1 cellular context compared by ENCODE assay signal in the genomic region with DNA sequence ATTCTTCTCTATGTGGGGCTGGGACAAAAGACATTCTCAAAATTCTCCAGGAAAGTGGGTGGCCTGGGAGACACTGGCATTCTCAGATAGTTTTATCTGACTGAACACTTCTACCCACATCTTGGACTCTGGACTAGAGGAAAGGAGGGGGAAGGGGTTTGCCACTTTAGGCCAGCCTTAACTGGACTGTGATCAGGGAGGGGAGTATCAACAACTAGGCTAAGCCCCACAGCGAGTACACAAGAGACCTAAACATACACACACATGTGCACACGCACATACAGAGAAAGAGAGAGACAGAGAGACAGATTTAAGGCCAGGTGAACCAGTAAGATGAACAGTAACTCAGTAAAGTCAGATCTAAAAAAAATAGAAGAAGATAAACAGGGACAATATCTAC.
TF ChIP-seq lines count a peak whose summit lies in the region.

No MANE protein-coding gene starts in this region.

TF ChIP-seq in HepG2, 621 proteins besides CTCF, POLR2A, EP300 and RAD21 (continues in another document):
- TF ChIP-seq RXRB (CRISPR knock-in tag; IDR thresholded peaks at IDR 0.05; ENCODE audit: borderline replicate concordance) (peak; percentile 24; the same call in 1 of the 2 replicates), HOXA3 (CRISPR knock-in tag; IDR thresholded peaks at IDR 0.05) (peak; percentile 23; the same call in 1 of the 2 replicates), ZNF451 (CRISPR knock-in tag; IDR thresholded peaks at IDR 0.05) (no peak), THAP11 (CRISPR knock-in tag; IDR thresholded peaks at IDR 0.05) (peak; percentile 35; the same call in 1 of the 2 replicates), ZNF160 (CRISPR knock-in tag; IDR thresholded peaks at IDR 0.05) (no peak), ZNF883 (CRISPR knock-in tag; IDR thresholded peaks at IDR 0.05; ENCODE audit: not compliant biosample characterization) (no peak), ZBTB7B (CRISPR knock-in tag; IDR thresholded peaks at IDR 0.05) (peak; percentile 47; the same call in 1 of the 2 replicates), MED1 (CRISPR knock-in tag; IDR thresholded peaks at IDR 0.05) (0 out of 2 replicates have a peak, but pooled peaks have one; percentile 8), FOXK1 (CRISPR knock-in tag; IDR thresholded peaks at IDR 0.05; ENCODE audit: borderline replicate concordance, low read depth) (peak; percentile 55; the same call in 1 of the 2 replicates), ZNF605 (CRISPR knock-in tag; IDR thresholded peaks at IDR 0.05) (no peak), ZNF34 (CRISPR knock-in tag; IDR thresholded peaks at IDR 0.05; ENCODE audit: borderline replicate concordance) (no peak), PHF21A (CRISPR knock-in tag; IDR thresholded peaks at IDR 0.05) (no peak), MAFK (conservative IDR thresholded peaks at IDR 0.05 in 1 of 2, IDR thresholded peaks at IDR 0.05 in 1 of 2; ENCODE audit: low read length in 2 of 2) (peak in 1 of 2 experiments; percentile 67; a peak in 1 of 4 replicates), ZNF224 (CRISPR knock-in tag; IDR thresholded peaks at IDR 0.05) (no peak), ATRX (CRISPR knock-in tag; IDR thresholded peaks at IDR 0.05; ENCODE audit: borderline replicate concordance) (no peak), ZMYM4 (CRISPR knock-in tag; IDR thresholded peaks at IDR 0.05) (peak; percentile 18; the same call in 1 of the 2 replicates), SAFB2 (CRISPR knock-in tag; IDR thresholded peaks at IDR 0.05; ENCODE audit: borderline replicate concordance, low read depth) (no peak), ARNTL (CRISPR knock-in tag; IDR thresholded peaks at IDR 0.05) (0 out of 2 replicates have a peak, but pooled peaks have one; percentile 24), CHD2 (IDR thresholded peaks at IDR 0.05; ENCODE audit: low read depth, low read length) (no peak), FOXA3 (CRISPR knock-in tag; IDR thresholded peaks at IDR 0.05) (peak; percentile 65), ZNF878 (CRISPR knock-in tag; IDR thresholded peaks at IDR 0.05) (0 out of 2 replicates have a peak, but pooled peaks have one; percentile 37), FOXA1 (IDR thresholded peaks at IDR 0.05) (no peak), FOXA1 (CRISPR knock-in tag; IDR thresholded peaks at IDR 0.05) (peak; percentile 67), FOXP1 (IDR thresholded peaks at IDR 0.05) (0 out of 2 replicates have a peak, but pooled peaks have one; percentile 8), FOXP1 (CRISPR knock-in tag; IDR thresholded peaks at IDR 0.05) (peak; percentile 65), PITX1 (CRISPR knock-in tag; IDR thresholded peaks at IDR 0.05) (peak; percentile 48; the same call in 1 of the 2 replicates), ZNF234 (CRISPR knock-in tag; conservative IDR thresholded peaks at IDR 0.05) (no peak)
- TF ChIP-seq, protein P1, sequence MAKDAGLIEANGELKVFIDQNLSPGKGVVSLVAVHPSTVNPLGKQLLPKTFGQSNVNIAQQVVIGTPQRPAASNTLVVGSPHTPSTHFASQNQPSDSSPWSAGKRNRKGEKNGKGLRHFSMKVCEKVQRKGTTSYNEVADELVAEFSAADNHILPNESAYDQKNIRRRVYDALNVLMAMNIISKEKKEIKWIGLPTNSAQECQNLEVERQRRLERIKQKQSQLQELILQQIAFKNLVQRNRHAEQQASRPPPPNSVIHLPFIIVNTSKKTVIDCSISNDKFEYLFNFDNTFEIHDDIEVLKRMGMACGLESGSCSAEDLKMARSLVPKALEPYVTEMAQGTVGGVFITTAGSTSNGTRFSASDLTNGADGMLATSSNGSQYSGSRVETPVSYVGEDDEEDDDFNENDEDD (CRISPR knock-in tag; IDR thresholded peaks at IDR 0.05; ENCODE audit: borderline replicate concordance) = no peak
- TF ChIP-seq, protein P2, sequence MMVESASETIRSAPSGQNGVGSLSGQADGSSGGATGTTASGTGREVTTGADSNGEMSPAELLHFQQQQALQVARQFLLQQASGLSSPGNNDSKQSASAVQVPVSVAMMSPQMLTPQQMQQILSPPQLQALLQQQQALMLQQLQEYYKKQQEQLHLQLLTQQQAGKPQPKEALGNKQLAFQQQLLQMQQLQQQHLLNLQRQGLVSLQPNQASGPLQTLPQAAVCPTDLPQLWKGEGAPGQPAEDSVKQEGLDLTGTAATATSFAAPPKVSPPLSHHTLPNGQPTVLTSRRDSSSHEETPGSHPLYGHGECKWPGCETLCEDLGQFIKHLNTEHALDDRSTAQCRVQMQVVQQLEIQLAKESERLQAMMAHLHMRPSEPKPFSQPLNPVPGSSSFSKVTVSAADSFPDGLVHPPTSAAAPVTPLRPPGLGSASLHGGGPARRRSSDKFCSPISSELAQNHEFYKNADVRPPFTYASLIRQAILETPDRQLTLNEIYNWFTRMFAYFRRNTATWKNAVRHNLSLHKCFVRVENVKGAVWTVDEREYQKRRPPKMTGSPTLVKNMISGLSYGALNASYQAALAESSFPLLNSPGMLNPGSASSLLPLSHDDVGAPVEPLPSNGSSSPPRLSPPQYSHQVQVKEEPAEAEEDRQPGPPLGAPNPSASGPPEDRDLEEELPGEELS (CRISPR knock-in tag; IDR thresholded peaks at IDR 0.05) = peak; percentile 49; the same call in 1 of the 2 replicates
- TF ChIP-seq, protein P3, sequence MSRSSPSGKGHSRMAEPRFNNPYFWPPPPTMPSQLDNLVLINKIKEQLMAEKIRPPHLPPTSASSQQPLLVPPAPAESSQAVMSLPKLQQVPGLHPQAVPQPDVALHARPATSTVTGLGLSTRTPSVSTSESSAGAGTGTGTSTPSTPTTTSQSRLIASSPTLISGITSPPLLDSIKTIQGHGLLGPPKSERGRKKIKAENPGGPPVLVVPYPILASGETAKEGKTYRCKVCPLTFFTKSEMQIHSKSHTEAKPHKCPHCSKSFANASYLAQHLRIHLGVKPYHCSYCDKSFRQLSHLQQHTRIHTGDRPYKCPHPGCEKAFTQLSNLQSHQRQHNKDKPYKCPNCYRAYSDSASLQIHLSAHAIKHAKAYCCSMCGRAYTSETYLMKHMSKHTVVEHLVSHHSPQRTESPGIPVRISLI (CRISPR knock-in tag; IDR thresholded peaks at IDR 0.05; ENCODE audit: borderline replicate concordance) = 0 out of 2 replicates have a peak, but pooled peaks have one; percentile 15
- TF ChIP-seq, protein P4, sequence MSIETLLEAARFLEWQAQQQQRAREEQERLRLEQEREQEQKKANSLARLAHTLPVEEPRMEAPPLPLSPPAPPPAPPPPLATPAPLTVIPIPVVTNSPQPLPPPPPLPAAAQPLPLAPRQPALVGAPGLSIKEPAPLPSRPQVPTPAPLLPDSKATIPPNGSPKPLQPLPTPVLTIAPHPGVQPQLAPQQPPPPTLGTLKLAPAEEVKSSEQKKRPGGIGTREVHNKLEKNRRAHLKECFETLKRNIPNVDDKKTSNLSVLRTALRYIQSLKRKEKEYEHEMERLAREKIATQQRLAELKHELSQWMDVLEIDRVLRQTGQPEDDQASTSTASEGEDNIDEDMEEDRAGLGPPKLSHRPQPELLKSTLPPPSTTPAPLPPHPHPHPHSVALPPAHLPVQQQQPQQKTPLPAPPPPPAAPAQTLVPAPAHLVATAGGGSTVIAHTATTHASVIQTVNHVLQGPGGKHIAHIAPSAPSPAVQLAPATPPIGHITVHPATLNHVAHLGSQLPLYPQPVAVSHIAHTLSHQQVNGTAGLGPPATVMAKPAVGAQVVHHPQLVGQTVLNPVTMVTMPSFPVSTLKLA (IDR thresholded peaks at IDR 0.05) = 0 out of 2 replicates have a peak, but pooled peaks have one; percentile 21
- TF ChIP-seq, protein P5, sequence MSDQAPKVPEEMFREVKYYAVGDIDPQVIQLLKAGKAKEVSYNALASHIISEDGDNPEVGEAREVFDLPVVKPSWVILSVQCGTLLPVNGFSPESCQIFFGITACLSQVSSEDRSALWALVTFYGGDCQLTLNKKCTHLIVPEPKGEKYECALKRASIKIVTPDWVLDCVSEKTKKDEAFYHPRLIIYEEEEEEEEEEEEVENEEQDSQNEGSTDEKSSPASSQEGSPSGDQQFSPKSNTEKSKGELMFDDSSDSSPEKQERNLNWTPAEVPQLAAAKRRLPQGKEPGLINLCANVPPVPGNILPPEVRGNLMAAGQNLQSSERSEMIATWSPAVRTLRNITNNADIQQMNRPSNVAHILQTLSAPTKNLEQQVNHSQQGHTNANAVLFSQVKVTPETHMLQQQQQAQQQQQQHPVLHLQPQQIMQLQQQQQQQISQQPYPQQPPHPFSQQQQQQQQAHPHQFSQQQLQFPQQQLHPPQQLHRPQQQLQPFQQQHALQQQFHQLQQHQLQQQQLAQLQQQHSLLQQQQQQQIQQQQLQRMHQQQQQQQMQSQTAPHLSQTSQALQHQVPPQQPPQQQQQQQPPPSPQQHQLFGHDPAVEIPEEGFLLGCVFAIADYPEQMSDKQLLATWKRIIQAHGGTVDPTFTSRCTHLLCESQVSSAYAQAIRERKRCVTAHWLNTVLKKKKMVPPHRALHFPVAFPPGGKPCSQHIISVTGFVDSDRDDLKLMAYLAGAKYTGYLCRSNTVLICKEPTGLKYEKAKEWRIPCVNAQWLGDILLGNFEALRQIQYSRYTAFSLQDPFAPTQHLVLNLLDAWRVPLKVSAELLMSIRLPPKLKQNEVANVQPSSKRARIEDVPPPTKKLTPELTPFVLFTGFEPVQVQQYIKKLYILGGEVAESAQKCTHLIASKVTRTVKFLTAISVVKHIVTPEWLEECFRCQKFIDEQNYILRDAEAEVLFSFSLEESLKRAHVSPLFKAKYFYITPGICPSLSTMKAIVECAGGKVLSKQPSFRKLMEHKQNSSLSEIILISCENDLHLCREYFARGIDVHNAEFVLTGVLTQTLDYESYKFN (CRISPR knock-in tag; conservative IDR thresholded peaks at IDR 0.05) = peak; percentile 77
- TF ChIP-seq, protein P6, sequence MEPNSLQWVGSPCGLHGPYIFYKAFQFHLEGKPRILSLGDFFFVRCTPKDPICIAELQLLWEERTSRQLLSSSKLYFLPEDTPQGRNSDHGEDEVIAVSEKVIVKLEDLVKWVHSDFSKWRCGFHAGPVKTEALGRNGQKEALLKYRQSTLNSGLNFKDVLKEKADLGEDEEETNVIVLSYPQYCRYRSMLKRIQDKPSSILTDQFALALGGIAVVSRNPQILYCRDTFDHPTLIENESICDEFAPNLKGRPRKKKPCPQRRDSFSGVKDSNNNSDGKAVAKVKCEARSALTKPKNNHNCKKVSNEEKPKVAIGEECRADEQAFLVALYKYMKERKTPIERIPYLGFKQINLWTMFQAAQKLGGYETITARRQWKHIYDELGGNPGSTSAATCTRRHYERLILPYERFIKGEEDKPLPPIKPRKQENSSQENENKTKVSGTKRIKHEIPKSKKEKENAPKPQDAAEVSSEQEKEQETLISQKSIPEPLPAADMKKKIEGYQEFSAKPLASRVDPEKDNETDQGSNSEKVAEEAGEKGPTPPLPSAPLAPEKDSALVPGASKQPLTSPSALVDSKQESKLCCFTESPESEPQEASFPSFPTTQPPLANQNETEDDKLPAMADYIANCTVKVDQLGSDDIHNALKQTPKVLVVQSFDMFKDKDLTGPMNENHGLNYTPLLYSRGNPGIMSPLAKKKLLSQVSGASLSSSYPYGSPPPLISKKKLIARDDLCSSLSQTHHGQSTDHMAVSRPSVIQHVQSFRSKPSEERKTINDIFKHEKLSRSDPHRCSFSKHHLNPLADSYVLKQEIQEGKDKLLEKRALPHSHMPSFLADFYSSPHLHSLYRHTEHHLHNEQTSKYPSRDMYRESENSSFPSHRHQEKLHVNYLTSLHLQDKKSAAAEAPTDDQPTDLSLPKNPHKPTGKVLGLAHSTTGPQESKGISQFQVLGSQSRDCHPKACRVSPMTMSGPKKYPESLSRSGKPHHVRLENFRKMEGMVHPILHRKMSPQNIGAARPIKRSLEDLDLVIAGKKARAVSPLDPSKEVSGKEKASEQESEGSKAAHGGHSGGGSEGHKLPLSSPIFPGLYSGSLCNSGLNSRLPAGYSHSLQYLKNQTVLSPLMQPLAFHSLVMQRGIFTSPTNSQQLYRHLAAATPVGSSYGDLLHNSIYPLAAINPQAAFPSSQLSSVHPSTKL (CRISPR knock-in tag; IDR thresholded peaks at IDR 0.05) = 0 out of 2 replicates have a peak, but pooled peaks have one; percentile 17
- TF ChIP-seq, protein P7, sequence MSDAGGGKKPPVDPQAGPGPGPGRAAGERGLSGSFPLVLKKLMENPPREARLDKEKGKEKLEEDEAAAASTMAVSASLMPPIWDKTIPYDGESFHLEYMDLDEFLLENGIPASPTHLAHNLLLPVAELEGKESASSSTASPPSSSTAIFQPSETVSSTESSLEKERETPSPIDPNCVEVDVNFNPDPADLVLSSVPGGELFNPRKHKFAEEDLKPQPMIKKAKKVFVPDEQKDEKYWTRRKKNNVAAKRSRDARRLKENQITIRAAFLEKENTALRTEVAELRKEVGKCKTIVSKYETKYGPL (CRISPR knock-in tag; IDR thresholded peaks at IDR 0.05) = no peak
- TF ChIP-seq, protein P8, sequence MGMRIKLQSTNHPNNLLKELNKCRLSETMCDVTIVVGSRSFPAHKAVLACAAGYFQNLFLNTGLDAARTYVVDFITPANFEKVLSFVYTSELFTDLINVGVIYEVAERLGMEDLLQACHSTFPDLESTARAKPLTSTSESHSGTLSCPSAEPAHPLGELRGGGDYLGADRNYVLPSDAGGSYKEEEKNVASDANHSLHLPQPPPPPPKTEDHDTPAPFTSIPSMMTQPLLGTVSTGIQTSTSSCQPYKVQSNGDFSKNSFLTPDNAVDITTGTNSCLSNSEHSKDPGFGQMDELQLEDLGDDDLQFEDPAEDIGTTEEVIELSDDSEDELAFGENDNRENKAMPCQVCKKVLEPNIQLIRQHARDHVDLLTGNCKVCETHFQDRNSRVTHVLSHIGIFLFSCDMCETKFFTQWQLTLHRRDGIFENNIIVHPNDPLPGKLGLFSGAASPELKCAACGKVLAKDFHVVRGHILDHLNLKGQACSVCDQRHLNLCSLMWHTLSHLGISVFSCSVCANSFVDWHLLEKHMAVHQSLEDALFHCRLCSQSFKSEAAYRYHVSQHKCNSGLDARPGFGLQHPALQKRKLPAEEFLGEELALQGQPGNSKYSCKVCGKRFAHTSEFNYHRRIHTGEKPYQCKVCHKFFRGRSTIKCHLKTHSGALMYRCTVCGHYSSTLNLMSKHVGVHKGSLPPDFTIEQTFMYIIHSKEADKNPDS (CRISPR knock-in tag; IDR thresholded peaks at IDR 0.05) = peak; percentile 93
